In the genomic region with DNA sequence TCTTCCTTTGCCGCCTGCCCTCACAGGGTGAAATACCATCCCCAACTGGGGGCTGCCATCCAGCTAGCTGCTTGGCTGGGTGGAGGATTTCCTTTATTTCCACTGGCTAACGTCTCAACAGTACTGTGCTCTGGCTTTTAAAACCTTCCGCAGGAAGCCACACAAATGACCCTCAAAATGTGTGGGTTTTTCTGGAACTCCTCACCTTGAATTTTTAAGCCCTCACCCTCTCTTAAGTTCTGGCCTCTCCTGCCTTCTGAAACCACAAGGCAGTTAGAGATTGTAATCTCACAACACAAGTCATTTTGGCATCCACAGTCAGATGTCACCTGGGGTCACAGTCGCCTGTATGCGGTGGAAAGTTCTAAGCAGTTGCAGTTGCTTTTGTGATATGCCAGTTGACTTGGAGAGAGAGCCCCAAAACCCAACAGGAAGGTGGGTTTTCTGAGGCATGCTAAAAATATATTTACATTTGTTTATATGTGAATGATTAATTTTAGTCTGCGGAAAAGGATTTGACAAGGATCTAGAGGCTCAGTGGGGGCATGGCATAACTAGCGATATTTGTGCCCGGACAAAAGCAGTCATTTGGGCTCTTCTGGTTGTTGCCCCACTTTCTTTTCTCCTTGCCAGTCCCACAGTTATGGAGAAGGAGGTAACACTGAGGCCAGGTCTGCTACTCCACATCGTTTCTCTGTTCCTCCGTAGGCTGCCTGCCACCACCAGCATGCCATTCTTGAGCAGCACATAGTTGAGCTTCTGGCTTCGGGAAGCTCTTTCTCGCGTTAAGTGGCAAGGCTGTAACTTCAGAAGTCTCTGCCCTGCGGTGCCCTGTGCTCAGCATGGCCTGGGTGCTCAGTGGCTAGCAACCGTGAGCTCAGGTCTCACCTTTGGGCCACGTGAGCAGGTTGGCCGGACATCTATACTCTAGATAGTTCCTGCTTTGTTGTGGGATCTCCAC, we compare ENCODE assay signal across 10 cellular contexts.
DNase-seq lines count a peak whose midpoint lies in the region; ATAC-seq, FAIRE-seq and TF ChIP-seq lines count a peak whose summit lies in the region.
"Had no signal": no experiment of that assay in that cellular context is flagged by ENCODE, and none has a peak within 500 bp of the region (broad histone marks: within the 10 kb centered on the region; RNA-seq: fewer than 3 reads in every experiment).

No MANE protein-coding gene starts in this region.

- H3K27me3 Mint-ChIP-seq in glutamatergic neuron (ENCODE audit: unreplicated experiment) = peaks cover 2% of the 10 kb centered on the region

- H3K4me1 Mint-ChIP-seq in glutamatergic neuron (ENCODE audit: low read depth, unreplicated experiment) = peaks cover 18% of the 10 kb centered on the region

- peak; percentile 66 for DNase-seq in OCI-M1 (lab: John Stamatoyannopoulos, UW)
- peak; percentile 35 for DNase-seq in activated naive CD4-positive, alpha-beta T cell treated with anti-CD3 and anti-CD28 coated beads, Interleukin-2, amount 50 U/mL, for 16 hours
- peak; percentile 9 to 17 for DNase-seq in stimulated activated CD8-positive, alpha-beta memory T cell treated with anti-CD3 and anti-CD28 coated beads, Interleukin-4, amount 100 ng/mL, for 1 hour (ENCODE audit: low read depth in 2 of 2, low spot score in 1 of 2)
- no peak for DNase-seq in urothelium cell line (ENCODE audit: low spot score)
- DNase-seq in NCI-H82 (lab: John Stamatoyannopoulos, UW) = no peak
- DNase-seq in glutamatergic neuron = no peak
- DNase-seq in middle frontal gyrus (ENCODE audit: extremely low spot score, low spot score) = no peak
- DNase-seq: stomach had no signal

- H3K4me3 Mint-ChIP-seq in glutamatergic neuron (ENCODE audit: unreplicated experiment) = no peak overlapping the region

- no peak for FAIRE-seq in urothelium cell line (lab: Jason Lieb, UNC)
- FAIRE-seq: islet of Langerhans had no signal

- H3K36me3 Mint-ChIP-seq in glutamatergic neuron (ENCODE audit: unreplicated experiment) = peaks cover 8% of the 10 kb centered on the region

- ATAC-seq in GM21619 (IDR thresholded peaks at IDR 0.05; ENCODE audit: unreplicated experiment) = peak; percentile 54

- no peak for TF ChIP-seq CTCF in glutamatergic neuron (IDR thresholded peaks at IDR 0.05; ENCODE audit: partially characterized antibody, unreplicated experiment)

- H3K27ac Mint-ChIP-seq in glutamatergic neuron (ENCODE audit: unreplicated experiment) = no peak overlapping the region

- H3K9me3 Mint-ChIP-seq in glutamatergic neuron (ENCODE audit: unreplicated experiment) = peaks cover 7% of the 10 kb centered on the region

Comparison
In these comparisons a context has a peak if more than half of its experiments do, and no peak if none do; other contexts are left out.
1. DNase-seq: peak in OCI-M1 (single experiment), activated naive CD4-positive, alpha-beta T cell treated with anti-CD3 and anti-CD28 coated beads, Interleukin-2, amount 50 U/mL, for 16 hours (single experiment) and stimulated activated CD8-positive, alpha-beta memory T cell treated with anti-CD3 and anti-CD28 coated beads, Interleukin-4, amount 100 ng/mL, for 1 hour (2 of 2); none in urothelium cell line (single experiment), NCI-H82 (single experiment), glutamatergic neuron (single experiment) and middle frontal gyrus (single experiment).